In genomic region chr15:36959746-36960145, GRCh38 we compare ENCODE assay signal across 30 cellular contexts.
DNase-seq lines count a peak whose midpoint lies in the region; ATAC-seq and TF ChIP-seq lines count a peak whose summit lies in the region.
"Had no signal": no experiment of that assay in that cellular context is flagged by ENCODE, and none has a peak within 500 bp of the region (broad histone marks: within the 10 kb centered on the region; RNA-seq: fewer than 3 reads in every experiment).

No MANE protein-coding gene starts in this region.

- H3K27me3 ChIP-seq in smooth muscle cell (ENCODE audit: low read depth): no peaks in the 10 kb centered on the region
- H3K27me3 ChIP-seq: BLaER1 treated with 17β-estradiol and CSF1 and Interleukin-3, amounts not matched to agents 10 nM and 100 nM; heart left ventricle; tibial artery had no signal

- H3K79me2 ChIP-seq in smooth muscle cell (ENCODE audit: low read depth): peaks cover 14% of the 10 kb centered on the region

- no peaks in the 10 kb centered on the region for H3K9me3 ChIP-seq in smooth muscle cell (replicated peaks; ENCODE audit: low read depth)
- H3K9me3 ChIP-seq: BLaER1 treated with 17β-estradiol and CSF1 and Interleukin-3, amounts not matched to agents 10 nM and 100 nM; heart left ventricle; tibial artery had no signal

- H3K27me3 Mint-ChIP-seq in brain: no peaks in the 10 kb centered on the region
- H3K27me3 Mint-ChIP-seq in stimulated activated naive CD8-positive, alpha-beta T cell treated with anti-CD3 and anti-CD28 coated beads, Interleukin-15, amount 100 ng/mL, for 72 hours: no peaks in the 10 kb centered on the region
- H3K27me3 Mint-ChIP-seq: activated naive CD8-positive, alpha-beta T cell treated with anti-CD3 and anti-CD28 coated beads, Interleukin-2, amount 10 ng/mL, durations not matched to agents 7 days and 5 days; effector memory CD8-positive, alpha-beta T cell had no signal

- H3K36me3 Mint-ChIP-seq in brain: peaks cover 16% of the 10 kb centered on the region
- H3K36me3 Mint-ChIP-seq: activated naive CD8-positive, alpha-beta T cell treated with anti-CD3 and anti-CD28 coated beads, Interleukin-2, amount 10 ng/mL, durations not matched to agents 7 days and 5 days had no signal

- TF ChIP-seq CTCF in brain (conservative IDR thresholded peaks at IDR 0.05) (no peak), smooth muscle cell (IDR thresholded peaks at IDR 0.05; ENCODE audit: borderline replicate concordance, insufficient read depth, poor library complexity, severe bottlenecking) (no peak)

- H3K4me2 ChIP-seq in smooth muscle cell: peak overlapping the region; percentile 84
- H3K4me2 ChIP-seq: BLaER1 treated with 17β-estradiol and CSF1 and Interleukin-3, amounts not matched to agents 10 nM and 100 nM had no signal

- peaks cover 22% of the 10 kb centered on the region for H3K4me1 ChIP-seq in smooth muscle cell (ENCODE audit: low read depth)

- peak overlapping the region; percentile 19 for H3K4me3 ChIP-seq in smooth muscle cell
- H3K4me3 ChIP-seq: BLaER1 treated with 17β-estradiol and CSF1 and Interleukin-3, amounts not matched to agents 10 nM and 100 nM; lung; tibial artery had no signal

- peak overlapping the region; percentile 70 for H3K9ac ChIP-seq in smooth muscle cell (ENCODE audit: low read depth)
- H3K9ac ChIP-seq: BLaER1 treated with 17β-estradiol and CSF1 and Interleukin-3, amounts not matched to agents 10 nM and 100 nM had no signal

- DNase-seq in NCI-H82 (lab: John Stamatoyannopoulos, UW) (peak; percentile 6), NCI-H82 treated with DMSO at 0.1 percent for 48 hours (lab: John Stamatoyannopoulos, UW; ENCODE audit: unreplicated experiment) (no peak), kidney tubule cell (ENCODE audit: low spot score) (peak; percentile 14), smooth muscle cell (lab: John Stamatoyannopoulos, UW; ENCODE audit: unreplicated experiment) (no peak), SKM-1 treated with dmso at 0.1 percent for 144 hours (lab: John Stamatoyannopoulos, UW; ENCODE audit: unreplicated experiment) (no peak)
- DNase-seq in stimulated activated naive CD8-positive, alpha-beta T cell treated with anti-CD3 and anti-CD28 coated beads, Interleukin-15, amount 100 ng/mL, for 72 hours: no peak
- DNase-seq: activated CD4-positive, alpha-beta T cell treated with anti-CD3 and anti-CD28 coated beads for 36 hours; activated effector memory CD4-positive, alpha-beta T cell treated with anti-CD3 and anti-CD28 coated beads, Interleukin-2, amount 50 U/mL, for 16 hours; activated naive CD8-positive, alpha-beta T cell treated with anti-CD3 and anti-CD28 coated beads, Interleukin-2, amount 10 ng/mL, durations not matched to agents 7 days and 5 days; central memory CD4-positive, alpha-beta T cell; cortex of kidney; DMS53; effector memory CD8-positive, alpha-beta T cell; foreskin melanocyte; H9; heart left ventricle; kidney glomerular epithelial cell; NCI-H146; NCI-H345; NCI-H69; stimulated activated CD4-positive, alpha-beta T cell treated with anti-CD3 and anti-CD28 coated beads, Interleukin-4, amount 100 ng/mL, for 24 hours; SW 1271; tibial artery had no signal

- no peak overlapping the region for H2AFZ ChIP-seq in smooth muscle cell (ENCODE audit: low read depth)

- ATAC-seq in stimulated activated naive CD8-positive, alpha-beta T cell treated with anti-CD3 and anti-CD28 coated beads, Interleukin-15, amount 100 ng/mL, for 72 hours: no peak
- no peak for ATAC-seq in HG02610 (IDR thresholded peaks at IDR 0.05; ENCODE audit: unreplicated experiment)
- ATAC-seq: activated CD4-positive, alpha-beta T cell treated with anti-CD3 and anti-CD28 coated beads for 36 hours; effector memory CD8-positive, alpha-beta T cell; sciatic nerve had no signal

- H3K4me3 Mint-ChIP-seq in brain: peak overlapping the region in 1 of 5 experiments; percentile 18
- H3K4me3 Mint-ChIP-seq in stimulated activated naive CD8-positive, alpha-beta T cell treated with anti-CD3 and anti-CD28 coated beads, Interleukin-15, amount 100 ng/mL, for 72 hours: no peak overlapping the region
- H3K4me3 Mint-ChIP-seq: activated CD4-positive, alpha-beta T cell treated with anti-CD3 and anti-CD28 coated beads for 36 hours; activated naive CD8-positive, alpha-beta T cell treated with anti-CD3 and anti-CD28 coated beads, Interleukin-2, amount 10 ng/mL, durations not matched to agents 7 days and 5 days; effector memory CD8-positive, alpha-beta T cell; H9 had no signal

- H3K27ac Mint-ChIP-seq in brain: peak overlapping the region in 3 of 5 experiments; percentile 42 to 55 (median 47)
- no peak overlapping the region for H3K27ac Mint-ChIP-seq in stimulated activated naive CD8-positive, alpha-beta T cell treated with anti-CD3 and anti-CD28 coated beads, Interleukin-15, amount 100 ng/mL, for 72 hours
- H3K27ac Mint-ChIP-seq: activated CD4-positive, alpha-beta T cell treated with anti-CD3 and anti-CD28 coated beads for 36 hours; activated naive CD8-positive, alpha-beta T cell treated with anti-CD3 and anti-CD28 coated beads, Interleukin-2, amount 10 ng/mL, durations not matched to agents 7 days and 5 days; H9 had no signal

- no peaks in the 10 kb centered on the region for H3K9me3 Mint-ChIP-seq in brain
- H3K9me3 Mint-ChIP-seq in stimulated activated naive CD8-positive, alpha-beta T cell treated with anti-CD3 and anti-CD28 coated beads, Interleukin-15, amount 100 ng/mL, for 72 hours: no peaks in the 10 kb centered on the region
- H3K9me3 Mint-ChIP-seq: activated naive CD8-positive, alpha-beta T cell treated with anti-CD3 and anti-CD28 coated beads, Interleukin-2, amount 10 ng/mL, durations not matched to agents 7 days and 5 days; H9 had no signal

- H3F3A ChIP-seq in smooth muscle cell (ENCODE audit: low read depth): peaks cover 16% of the 10 kb centered on the region

- H3K4me1 Mint-ChIP-seq in brain: peaks cover 49% of the 10 kb centered on the region
- H3K4me1 Mint-ChIP-seq in stimulated activated naive CD8-positive, alpha-beta T cell treated with anti-CD3 and anti-CD28 coated beads, Interleukin-15, amount 100 ng/mL, for 72 hours: no peaks in the 10 kb centered on the region
- H3K4me1 Mint-ChIP-seq: activated CD4-positive, alpha-beta T cell treated with anti-CD3 and anti-CD28 coated beads for 36 hours; activated naive CD8-positive, alpha-beta T cell treated with anti-CD3 and anti-CD28 coated beads, Interleukin-2, amount 10 ng/mL, durations not matched to agents 7 days and 5 days; H9 had no signal

- H3K36me3 ChIP-seq in smooth muscle cell (ENCODE audit: low read depth): no peaks in the 10 kb centered on the region
- H3K36me3 ChIP-seq: BLaER1 treated with 17β-estradiol and CSF1 and Interleukin-3, amounts not matched to agents 10 nM and 100 nM; tibial artery had no signal

- H4K20me1 ChIP-seq in smooth muscle cell (ENCODE audit: low read depth): no peaks in the 10 kb centered on the region
- H4K20me1 ChIP-seq: BLaER1 treated with 17β-estradiol and CSF1 and Interleukin-3, amounts not matched to agents 10 nM and 100 nM had no signal

- H3K27ac ChIP-seq in smooth muscle cell (ENCODE audit: low read depth): peak overlapping the region; percentile 94
- H3K27ac ChIP-seq: 22Rv1; BLaER1 treated with 17β-estradiol and CSF1 and Interleukin-3, amounts not matched to agents 10 nM and 100 nM; tibial artery; VCaP had no signal

Comparison
In these comparisons a context has a peak if more than half of its experiments do, and no peak if none do; other contexts are left out.
1. DNase-seq: peak in NCI-H82 (single experiment) and kidney tubule cell (single experiment); none in NCI-H82 treated with DMSO at 0.1 percent for 48 hours (single experiment), smooth muscle cell (single experiment), stimulated activated naive CD8-positive, alpha-beta T cell treated with anti-CD3 and anti-CD28 coated beads, Interleukin-15, amount 100 ng/mL, for 72 hours (0 of 2) and SKM-1 treated with dmso at 0.1 percent for 144 hours (single experiment).
2. H3K27ac Mint-ChIP-seq: peak in brain (3 of 5); none in stimulated activated naive CD8-positive, alpha-beta T cell treated with anti-CD3 and anti-CD28 coated beads, Interleukin-15, amount 100 ng/mL, for 72 hours (0 of 2).